Comparison of ENCODE assay signal across 15 cellular contexts in the genomic region with DNA sequence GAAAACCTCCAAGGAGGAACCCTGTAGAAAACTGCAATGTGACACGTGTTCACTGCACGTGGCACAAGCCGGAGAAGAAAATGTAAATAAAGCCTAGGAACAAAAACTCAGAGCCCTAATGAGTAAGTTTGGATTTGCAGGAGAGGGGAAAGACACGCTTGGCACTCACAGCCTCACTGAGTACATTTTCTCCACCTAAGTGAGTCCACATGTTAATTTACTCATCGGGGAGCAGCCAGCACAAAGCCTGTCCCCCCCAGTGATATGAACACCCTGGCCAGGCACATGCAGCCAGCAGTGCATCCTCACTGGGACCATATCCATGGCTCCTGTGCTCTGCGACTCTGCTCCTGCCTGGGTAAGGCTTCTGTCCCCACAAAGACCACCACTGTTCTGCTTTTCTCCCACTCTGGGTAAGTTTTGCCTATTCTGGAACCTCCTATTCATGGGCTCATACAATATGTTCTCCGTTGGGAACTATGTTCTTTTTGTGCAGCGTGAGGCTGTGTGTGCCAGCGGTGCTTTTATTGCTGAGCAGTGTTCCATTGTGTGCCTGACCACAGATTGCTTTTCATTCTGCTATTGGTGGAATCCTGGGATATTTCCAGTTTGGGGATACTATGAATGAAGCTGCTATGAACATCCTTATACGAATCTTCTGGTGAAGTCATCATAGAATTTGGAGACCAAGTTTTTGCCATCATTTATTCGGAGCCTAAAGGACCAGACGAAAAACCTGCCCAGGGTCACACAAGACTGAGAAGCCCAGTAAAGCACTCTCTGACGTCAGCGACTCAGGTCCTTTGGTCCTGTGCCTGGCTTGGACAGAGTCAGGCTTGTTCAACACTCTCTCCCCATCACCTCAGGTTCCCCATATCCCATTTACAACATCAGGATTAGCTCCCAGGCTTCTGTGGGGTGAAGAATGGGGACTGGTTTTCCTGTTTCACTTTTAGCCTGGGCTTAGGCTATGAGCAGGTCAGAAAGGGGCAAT. TPM values are rescaled to one million over a fixed set of nuclear protein-coding genes. Genes with fewer than 3 reads are reported as not detected.
DNase-seq lines count a peak whose midpoint lies in the region; ATAC-seq, FAIRE-seq and TF ChIP-seq lines count a peak whose summit lies in the region.
"Had no signal": no experiment of that assay in that cellular context is flagged by ENCODE, and none has a peak within 500 bp of the region (broad histone marks: within the 10 kb centered on the region; RNA-seq: fewer than 3 reads in every experiment).

No MANE protein-coding gene starts in this region.

- CTCF ChIA-PET in CD8-positive, alpha-beta T cell (lab: Charles Lee) = interaction anchor here (1.4 kb wide), 1 partner anchor 18 kb away, joined by 5 read pairs; no protein-coding TSS in a partner anchor

- no peaks in the 10 kb centered on the region for H3K27me3 ChIP-seq in CD8-positive, alpha-beta T cell (ENCODE audit: insufficient read depth, low read length)
- no peaks in the 10 kb centered on the region for H3K27me3 ChIP-seq in small intestine (ENCODE audit: control insufficient read depth in 2 of 2, insufficient read depth in 2 of 2, low read length in 2 of 2)

- in situ Hi-C loops in SK-MEL-5 (cut with HindIII; ENCODE audit: low pct_unique_long_range_greater_than_20kb, low sequenced_read_pairs) = no loop called here

- H3K36me3 ChIP-seq in CD8-positive, alpha-beta T cell (ENCODE audit: insufficient read depth, low read length) = no peaks in the 10 kb centered on the region
- no peaks in the 10 kb centered on the region for H3K36me3 ChIP-seq in small intestine (ENCODE audit: control insufficient read depth in 2 of 2, insufficient read depth in 2 of 2, low read length in 2 of 2)

- FAIRE-seq in small intestine (lab: Jason Lieb, UNC) = no peak
- FAIRE-seq in RCC 7860 (lab: Jason Lieb, UNC) = no peak
- FAIRE-seq: islet of Langerhans, K562 had no signal

- H3K4me3 ChIP-seq in CD8-positive, alpha-beta T cell (ENCODE audit: low read depth, low read length) = no peak overlapping the region
- H3K4me3 ChIP-seq in small intestine (ENCODE audit: low read depth in 1 of 2, low read length in 2 of 2) = no peak overlapping the region
- H3K4me3 ChIP-seq: K562, psoas muscle had no signal

- no peak for ATAC-seq in CD8-positive, alpha-beta T cell
- ATAC-seq in left ventricle myocardium superior (peak; percentile 17), HG03460 (IDR thresholded peaks at IDR 0.05; ENCODE audit: unreplicated experiment) (no peak)
- ATAC-seq in stimulated activated memory B cell treated with anti-CD40 and anti-IgM and Interleukin-4, amounts not matched to agents 10 μg/mL and 1 μg/mL and 100 μg/mL, for 72 hours = no peak
- ATAC-seq: K562, psoas muscle had no signal

- no peak overlapping the region for H3K4me3 Mint-ChIP-seq in CD8-positive, alpha-beta T cell
- H3K4me3 Mint-ChIP-seq in stimulated activated memory B cell treated with anti-CD40 and anti-IgM and Interleukin-4, amounts not matched to agents 10 μg/mL and 1 μg/mL and 100 μg/mL, for 72 hours = no peak overlapping the region
- H3K4me3 Mint-ChIP-seq: activated CD4-positive, alpha-beta T cell treated with anti-CD3 and anti-CD28 coated beads for 36 hours had no signal

- H3K4me1 Mint-ChIP-seq in CD8-positive, alpha-beta T cell (ENCODE audit: low read depth) = peaks cover 36% of the 10 kb centered on the region
- peaks cover 60% of the 10 kb centered on the region for H3K4me1 Mint-ChIP-seq in stimulated activated memory B cell treated with anti-CD40 and anti-IgM and Interleukin-4, amounts not matched to agents 10 μg/mL and 1 μg/mL and 100 μg/mL, for 72 hours

- H3K36me3 Mint-ChIP-seq in CD8-positive, alpha-beta T cell = no peaks in the 10 kb centered on the region
- H3K36me3 Mint-ChIP-seq in stimulated activated memory B cell treated with anti-CD40 and anti-IgM and Interleukin-4, amounts not matched to agents 10 μg/mL and 1 μg/mL and 100 μg/mL, for 72 hours = no peaks in the 10 kb centered on the region

- DNase-seq in CD8-positive, alpha-beta T cell = no peak
- DNase-seq in SK-MEL-5 (ENCODE audit: low read depth, low spot score) (peak; percentile 54), left ventricle myocardium superior (no peak), small intestine (no peak), DMS114 treated with DMSO at 0.1 percent for 48 hours (lab: John Stamatoyannopoulos, UW; ENCODE audit: unreplicated experiment) (no peak), RCC 7860 (ENCODE audit: low spot score) (no peak)
- DNase-seq: activated CD4-positive, alpha-beta T cell treated with anti-CD3 and anti-CD28 coated beads for 36 hours; DND-41; psoas muscle; SHP77 treated with DMSO at 0.1 percent for 48 hours had no signal

- no peak for TF ChIP-seq CTCF in CD8-positive, alpha-beta T cell (IDR thresholded peaks at IDR 0.05)

- POLR2A ChIA-PET in CD8-positive, alpha-beta T cell (lab: Charles Lee) = no interaction called here

- peak overlapping the region; percentile 82 for H3K27ac Mint-ChIP-seq in CD8-positive, alpha-beta T cell
- H3K27ac Mint-ChIP-seq in stimulated activated memory B cell treated with anti-CD40 and anti-IgM and Interleukin-4, amounts not matched to agents 10 μg/mL and 1 μg/mL and 100 μg/mL, for 72 hours = peak overlapping the region; percentile 70

- H3K9me3 Mint-ChIP-seq in CD8-positive, alpha-beta T cell = no peaks in the 10 kb centered on the region
- no peaks in the 10 kb centered on the region for H3K9me3 Mint-ChIP-seq in stimulated activated memory B cell treated with anti-CD40 and anti-IgM and Interleukin-4, amounts not matched to agents 10 μg/mL and 1 μg/mL and 100 μg/mL, for 72 hours

- no peaks in the 10 kb centered on the region for H3K9me3 ChIP-seq in CD8-positive, alpha-beta T cell (ENCODE audit: low read length)
- H3K9me3 ChIP-seq in small intestine (ENCODE audit: control insufficient read depth, low read depth) = no peaks in the 10 kb centered on the region
- H3K9me3 ChIP-seq: psoas muscle had no signal

- intact Hi-C loops in CD8-positive, alpha-beta T cell (cut with DNase I, micrococcal nuclease) = loop anchor here in 1 of 2 experiments (5.0 kb wide), 1 partner anchor 38 kb away; no protein-coding TSS in a partner anchor
- intact Hi-C loops in left ventricle myocardium superior (cut with micrococcal nuclease) = no loop called here

- H3K4me1 ChIP-seq in CD8-positive, alpha-beta T cell (ENCODE audit: insufficient read depth, low read length) = peaks cover 31% of the 10 kb centered on the region
- H3K4me1 ChIP-seq in small intestine (ENCODE audit: control insufficient read depth in 2 of 2, insufficient read depth in 1 of 2, low read depth in 1 of 2, low read length in 1 of 2) = no peaks in the 10 kb centered on the region
- H3K4me1 ChIP-seq: psoas muscle had no signal

- H3K27me3 Mint-ChIP-seq in CD8-positive, alpha-beta T cell (ENCODE audit: low read depth) = no peaks in the 10 kb centered on the region
- H3K27me3 Mint-ChIP-seq in stimulated activated memory B cell treated with anti-CD40 and anti-IgM and Interleukin-4, amounts not matched to agents 10 μg/mL and 1 μg/mL and 100 μg/mL, for 72 hours = no peaks in the 10 kb centered on the region
- H3K27me3 Mint-ChIP-seq: activated CD4-positive, alpha-beta T cell treated with anti-CD3 and anti-CD28 coated beads for 36 hours had no signal

- no peak overlapping the region for H3K27ac ChIP-seq in CD8-positive, alpha-beta T cell (ENCODE audit: low read depth, low read length)
- peak overlapping the region in 1 of 2 donors; percentile 65 for H3K27ac ChIP-seq in small intestine (ENCODE audit: low read depth in 1 of 2, low read length in 1 of 2)
- H3K27ac ChIP-seq: epithelial cell of prostate, psoas muscle had no signal

- WGBS in small intestine, 3 donors = 68 to 82% (median 78%) methylated on average over 14 of the region's 14 CpGs

RNA-seq across cellular contexts. Expression of a gene that starts 53.3 kb away (rescaled TPM):
- total RNA-seq in CD8-positive, alpha-beta T cell = under 1 TPM; 0.53 to 0.60 TPM
- total RNA-seq in SK-MEL-5 (2014; rRNA removed; shearing (Covaris generic)) = not detected in 2 replicates
- 0.05 TPM in 1 of 2 replicates, not detected in the other for polyA plus RNA-seq in SK-MEL-5 (2015; cell fraction: cytosol; rRNA removed)
- not detected in 2 replicates for polyA plus RNA-seq in SK-MEL-5 (2015; cell fraction: nucleus; rRNA removed)
- total RNA-seq in left ventricle myocardium superior = 3.5 TPM
- 1 to 10 TPM; 1.1 to 5.6 (median 2.7) TPM for polyA plus RNA-seq in small intestine
- polyA plus RNA-seq: K562 had no signal
